14 cellular contexts compared by ENCODE assay signal in the genomic region with DNA sequence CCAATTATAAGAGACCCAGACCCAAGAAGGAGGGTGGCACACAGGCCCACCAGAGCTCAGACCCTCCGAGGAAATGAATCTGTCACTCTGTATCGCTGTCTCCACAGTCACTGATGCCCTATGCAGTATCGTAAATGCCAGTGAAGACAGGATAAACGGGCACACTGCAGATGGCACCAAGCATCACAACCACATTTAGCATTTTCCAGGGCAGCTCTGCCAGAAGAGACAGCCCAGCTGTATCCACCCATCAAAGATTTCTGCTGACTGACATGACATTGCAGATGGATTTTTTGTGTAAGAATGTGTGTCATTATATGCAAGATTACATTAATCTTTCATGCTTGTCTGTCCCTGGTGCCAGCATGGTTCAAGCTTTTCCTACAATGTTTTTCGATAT.
DNase-seq lines count a peak whose midpoint lies in the region; ATAC-seq, FAIRE-seq and TF ChIP-seq lines count a peak whose summit lies in the region.
"Had no signal": no experiment of that assay in that cellular context is flagged by ENCODE, and none has a peak within 500 bp of the region (broad histone marks: within the 10 kb centered on the region; RNA-seq: fewer than 3 reads in every experiment).

No MANE protein-coding gene starts in this region.

- no peak overlapping the region for H3K27ac ChIP-seq in right lobe of liver
- H3K27ac ChIP-seq: A549 had no signal

- no peak for TF ChIP-seq CTCF in right lobe of liver (IDR thresholded peaks at IDR 0.05)

- peak; percentile 5 for FAIRE-seq in GM12891 (lab: Jason Lieb, UNC)
- FAIRE-seq: A549 had no signal

- TF ChIP-seq POLR2A in GM12891 (IDR thresholded peaks at IDR 0.05; ENCODE audit: low read depth, low read length) (no peak), right lobe of liver (IDR thresholded peaks at IDR 0.05) (no peak)

- 68% methylated on average over 3 of the region's 5 CpGs for WGBS in right lobe of liver (ENCODE audit: insufficient coverage, low coverage, low lambda C conversion rate, missing lambda C conversion rate)

- no peaks in the 10 kb centered on the region for H3K27me3 ChIP-seq in right lobe of liver

- no peak for ATAC-seq in right lobe of liver
- ATAC-seq: A549; CD8-positive, alpha-beta T cell; GM23338 had no signal

- H3K36me3 ChIP-seq in right lobe of liver: no peaks in the 10 kb centered on the region

- no peak overlapping the region for H3K4me3 ChIP-seq in right lobe of liver
- H3K4me3 ChIP-seq: A549, GM23338 had no signal

- H3K9me3 ChIP-seq in right lobe of liver: no peaks in the 10 kb centered on the region
- H3K9me3 ChIP-seq: A549 had no signal

- intact Hi-C loops in right lobe of liver (cut with DNase I): no loop called here

- H3K4me1 ChIP-seq in right lobe of liver: no peaks in the 10 kb centered on the region
- H3K4me1 ChIP-seq: A549 had no signal

- DNase-seq in GM12891 (ENCODE audit: insufficient read length, low spot score): no peak
- DNase-seq in LHCN-M2 (ENCODE audit: low read depth): peak; percentile 47
- DNase-seq in cerebellum (ENCODE audit: low spot score): peak; percentile 51
- peak; percentile 61 for DNase-seq in retina
- DNase-seq in NCI-H82 (lab: John Stamatoyannopoulos, UW): no peak
- no peak for DNase-seq in right lobe of liver
- no peak for DNase-seq in mucosa of gallbladder (ENCODE audit: low spot score)
- DNase-seq: CD8-positive, alpha-beta T cell; COR-L47; DMS53; H7; IMR-90 had no signal

TF ChIP-seq in GM12891, 5 proteins besides CTCF, POLR2A, EP300 and RAD21:
- TF ChIP-seq TAF1 (IDR thresholded peaks at IDR 0.05; ENCODE audit: low read depth, low read length) (no peak), SPI1 (IDR thresholded peaks at IDR 0.05; ENCODE audit: low read depth, low read length) (no peak), POLR2AphosphoS5 (IDR thresholded peaks at IDR 0.05; ENCODE audit: low read depth, low read length) (no peak), PAX5 (IDR thresholded peaks at IDR 0.05; ENCODE audit: insufficient read depth, low read length, severe bottlenecking) (no peak), POU2F2 (IDR thresholded peaks at IDR 0.05; ENCODE audit: low read depth, low read length) (no peak)

Comparison
In these comparisons a context has a peak if more than half of its experiments do, and no peak if none do; other contexts are left out.
1. DNase-seq: peak in LHCN-M2 (single experiment), cerebellum (single experiment) and retina (single experiment); none in GM12891 (single experiment), NCI-H82 (single experiment), right lobe of liver (0 of 3) and mucosa of gallbladder (single experiment).